21 cellular contexts compared by ENCODE assay signal in the genomic region with DNA sequence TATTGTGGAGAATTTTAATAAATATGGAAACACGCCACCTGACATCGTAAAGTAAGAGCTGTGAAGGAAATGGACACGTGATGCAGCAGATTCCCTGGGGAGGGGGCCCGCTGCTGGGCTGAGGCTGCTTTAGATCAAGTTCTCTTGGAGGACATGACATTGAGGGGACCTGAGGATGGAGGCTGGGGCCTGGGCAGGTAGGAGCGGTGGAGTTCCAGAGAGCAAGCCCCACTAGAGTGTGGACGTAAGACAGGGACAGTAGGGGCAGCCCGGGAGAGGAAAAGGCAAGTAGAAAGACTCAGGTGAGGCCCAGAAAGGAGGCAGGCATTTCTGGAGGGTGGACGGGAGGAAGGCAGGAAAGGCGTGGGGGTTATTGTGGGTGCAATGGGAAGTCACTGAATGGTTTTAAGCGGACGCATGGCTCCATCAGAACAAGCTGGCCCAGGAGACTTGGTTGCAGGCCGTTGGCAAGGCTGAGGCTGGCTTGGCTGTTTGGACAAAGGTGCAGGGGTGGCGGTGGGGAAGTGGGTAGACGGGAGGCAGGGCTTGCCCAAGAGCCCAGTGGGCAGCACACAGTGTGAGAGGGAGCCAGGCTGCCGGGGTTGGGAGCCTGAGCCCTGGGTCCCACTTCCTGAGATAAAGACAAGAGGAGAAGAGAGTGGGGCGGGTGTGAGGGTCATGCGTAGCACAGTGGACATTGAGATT. TPM values are rescaled to one million over a fixed set of nuclear protein-coding genes. Genes with fewer than 3 reads are reported as not detected.
"Had no signal": no experiment of that assay in that cellular context is flagged by ENCODE, and none has a peak within 500 bp of the region (broad histone marks: within the 10 kb centered on the region; RNA-seq: fewer than 3 reads in every experiment).

No MANE protein-coding gene starts in this region.

- H3K4me3 Mint-ChIP-seq: dendritic cell treated with granulocyte-macrophage colony-stimulating factor and Interleukin-4, amounts not matched to agents 40 ng/mL and 50 ng/mL, for 4 days; effector memory CD8-positive, alpha-beta T cell; mesothelial cell of epicardium; natural killer cell treated with Interleukin-12 subunit alpha and Interleukin-12 subunit beta and Interleukin-15 and Interleukin-18, amount 100 ng/mL, for 72 hours had no signal

- H3K27ac ChIP-seq: epithelial cell of prostate, esophagus muscularis mucosa, gastrocnemius medialis, heart right ventricle, parathyroid adenoma, suprapubic skin, thyroid gland, upper lobe of right lung, vagina had no signal

- H3K9me3 Mint-ChIP-seq: dendritic cell treated with granulocyte-macrophage colony-stimulating factor and Interleukin-4, amounts not matched to agents 40 ng/mL and 50 ng/mL, for 4 days; effector memory CD8-positive, alpha-beta T cell; mesothelial cell of epicardium; natural killer cell treated with Interleukin-12 subunit alpha and Interleukin-12 subunit beta and Interleukin-15 and Interleukin-18, amount 100 ng/mL, for 72 hours had no signal

- ATAC-seq: effector memory CD8-positive, alpha-beta T cell; gastrocnemius medialis; heart right ventricle; natural killer cell treated with Interleukin-12 subunit alpha and Interleukin-12 subunit beta and Interleukin-15 and Interleukin-18, amount 100 ng/mL, for 72 hours; sciatic nerve; upper lobe of right lung had no signal

- H3K36me3 Mint-ChIP-seq: mesothelial cell of epicardium; natural killer cell treated with Interleukin-12 subunit alpha and Interleukin-12 subunit beta and Interleukin-15 and Interleukin-18, amount 100 ng/mL, for 72 hours had no signal

- H3K4me3 ChIP-seq: esophagus muscularis mucosa, gastrocnemius medialis, heart right ventricle, suprapubic skin, thyroid gland, upper lobe of right lung, vagina had no signal

- DNase-seq: effector memory CD8-positive, alpha-beta T cell; gastrocnemius medialis; heart right ventricle; hypothalamus; kidney glomerular epithelial cell; mammary epithelial cell; stimulated activated CD4-positive, alpha-beta T cell treated with anti-CD3 and anti-CD28 coated beads, Interleukin-2, amount 100 ng/mL, for 24 hours; stimulated activated CD4-positive, alpha-beta T cell treated with anti-CD3 and anti-CD28 coated beads, Interleukin-4, amount 100 ng/mL, for 4 hours; stimulated activated naive CD4-positive, alpha-beta T cell; thyroid gland; upper lobe of right lung had no signal

- H3K36me3 ChIP-seq: esophagus muscularis mucosa, gastrocnemius medialis, heart right ventricle, suprapubic skin, thyroid gland, upper lobe of right lung, vagina had no signal

- H3K9ac ChIP-seq: parathyroid adenoma had no signal

- H3K27me3 ChIP-seq: thyroid gland had no signal

- H3K27ac Mint-ChIP-seq: dendritic cell treated with granulocyte-macrophage colony-stimulating factor and Interleukin-4, amounts not matched to agents 40 ng/mL and 50 ng/mL, for 4 days; mesothelial cell of epicardium had no signal

- H3K9me3 ChIP-seq: esophagus muscularis mucosa, gastrocnemius medialis, heart right ventricle, suprapubic skin, thyroid gland, upper lobe of right lung, vagina had no signal

- H2AFZ ChIP-seq: parathyroid adenoma had no signal

RNA-seq across cellular contexts. Expression of a gene that starts 15.7 kb away (rescaled TPM):
- total RNA-seq: gastrocnemius medialis; mesothelial cell of epicardium; natural killer cell treated with Interleukin-12 subunit alpha and Interleukin-12 subunit beta and Interleukin-15 and Interleukin-18, amount 100 ng/mL, for 72 hours; skeletal muscle tissue; vagina had no signal
